ENCODE assay signal across 8 cellular contexts in the genomic region with DNA sequence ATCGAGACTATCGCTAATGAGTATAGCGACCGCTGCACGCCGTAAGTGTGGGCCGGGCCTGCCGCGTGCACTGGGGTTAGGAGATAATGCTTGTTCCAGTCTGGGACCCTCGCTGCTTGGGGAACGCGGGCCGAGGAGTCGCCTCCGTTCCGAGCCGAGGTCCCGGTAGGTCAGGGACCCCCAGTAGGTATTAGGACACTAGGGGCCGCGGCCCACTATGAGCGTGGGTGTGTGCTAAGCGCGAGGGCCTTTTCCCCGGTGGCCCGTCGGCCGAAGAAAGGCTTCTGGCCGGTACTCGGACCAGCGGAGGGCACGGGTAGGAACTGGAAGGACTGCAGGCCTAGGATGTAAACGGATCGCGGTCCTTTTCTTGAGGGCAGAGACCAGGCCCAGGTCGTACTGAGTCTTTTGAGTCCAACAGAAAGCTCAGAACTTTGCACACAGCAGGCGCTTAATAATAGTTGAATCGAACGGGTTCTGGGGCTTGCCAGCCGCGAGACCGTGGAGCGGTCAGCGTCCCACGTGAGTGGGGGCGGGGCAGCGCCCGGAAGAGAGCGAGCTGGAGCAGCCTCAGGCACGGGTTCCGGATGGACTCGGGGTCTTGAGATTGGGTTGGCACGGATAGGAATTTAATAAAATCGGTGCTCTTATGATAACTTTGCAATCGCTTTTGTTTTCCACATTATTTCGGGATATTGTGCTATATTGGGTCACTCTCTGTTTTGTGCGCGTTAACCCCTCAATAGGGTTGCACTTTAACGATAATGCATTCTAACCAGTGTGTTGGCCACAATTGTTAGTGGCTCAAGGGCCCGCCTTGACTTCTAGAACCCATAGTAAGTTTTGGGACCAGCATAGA. TPM values are rescaled to one million over a fixed set of nuclear protein-coding genes. Genes with fewer than 3 reads are reported as not detected.
DNase-seq lines count a peak whose midpoint lies in the region; ATAC-seq and TF ChIP-seq lines count a peak whose summit lies in the region.

No MANE protein-coding gene starts in this region.

- H3K4me3 ChIP-seq in PC-3 (ENCODE audit: low read length), result peak overlapping the region; percentile 97
- peak overlapping the region; percentile 93 for H3K4me3 ChIP-seq in fibroblast of the aortic adventitia (ENCODE audit: low read depth, low read length)
- H3K4me3 ChIP-seq in subcutaneous abdominal adipose tissue (ENCODE audit: low read depth in 1 of 5, low read length in 5 of 5), result peak overlapping the region; percentile 92 to 99 (median 95)

- ATAC-seq in GM18867 (IDR thresholded peaks at IDR 0.05; ENCODE audit: unreplicated experiment) (peak; percentile 29), HG03095 (IDR thresholded peaks at IDR 0.05; ENCODE audit: unreplicated experiment) (peak; percentile 32), PC-3 (peak; percentile 26; the same call in 1 of the 2 replicates)

- H3K36me3 Mint-ChIP-seq in nephron progenitor cell (ENCODE audit: low read depth), result peaks cover 30% of the 10 kb centered on the region

- H3K4me3 Mint-ChIP-seq in nephron progenitor cell, result peak overlapping the region; percentile 92

- H3K27me3 ChIP-seq in PC-3 (ENCODE audit: low read length) (no peaks in the 10 kb centered on the region), subcutaneous abdominal adipose tissue (ENCODE audit: control insufficient read depth in 5 of 5, insufficient read depth in 4 of 5, low read length in 5 of 5) (no peaks in the 10 kb centered on the region)

- no peaks in the 10 kb centered on the region for H3K9me2 ChIP-seq in PC-3 (replicated peaks; ENCODE audit: low read length)

- H3K4me1 ChIP-seq in PC-3 (ENCODE audit: insufficient read depth, low read length) (peaks cover 28% of the 10 kb centered on the region), subcutaneous abdominal adipose tissue (ENCODE audit: control insufficient read depth in 5 of 5, insufficient read depth in 5 of 5, low read length in 5 of 5) (peaks cover 1 to 38% (median 26%) of the 10 kb centered on the region in 5 donors)

- H3K27ac ChIP-seq in PC-3 (ENCODE audit: low read length) (peak overlapping the region; percentile 82), subcutaneous abdominal adipose tissue (ENCODE audit: low read depth, low read length) (peak overlapping the region; percentile 100)

- peaks cover 56% of the 10 kb centered on the region for H3K4me1 Mint-ChIP-seq in nephron progenitor cell

- peak overlapping the region; percentile 91 for H2AFZ ChIP-seq in PC-3 (ENCODE audit: low read length)

- H3K9ac ChIP-seq in PC-3 (ENCODE audit: low read length), result peak overlapping the region; percentile 99
- peak overlapping the region; percentile 99 to 100 (median 100) for H3K9ac ChIP-seq in subcutaneous abdominal adipose tissue (ENCODE audit: low read length in 5 of 5)

- peak; percentile 81 for DNase-seq in AG20443 (ENCODE audit: low spot score)
- DNase-seq in PC-3, result peak; percentile 42
- DNase-seq in activated T-helper 1 cell treated with anti-CD3 and anti-CD28 coated beads, Interleukin-2, amount 50 U/mL, for 16 hours (ENCODE audit: low read depth in 1 of 2, low spot score in 1 of 2), result peak; percentile 6 to 24
- DNase-seq in fibroblast of the aortic adventitia (ENCODE audit: low read depth), result peak; percentile 53
- peak; percentile 64 for DNase-seq in nephron progenitor cell

- H3K36me3 ChIP-seq in PC-3 (ENCODE audit: low read depth, low read length), result no peaks in the 10 kb centered on the region
- no peaks in the 10 kb centered on the region for H3K36me3 ChIP-seq in subcutaneous abdominal adipose tissue (ENCODE audit: control insufficient read depth in 5 of 5, insufficient read depth in 5 of 5, low read length in 5 of 5)

- H3K9me3 Mint-ChIP-seq in nephron progenitor cell, result peaks cover 4% of the 10 kb centered on the region

- peaks cover 29% of the 10 kb centered on the region for H4K20me1 ChIP-seq in PC-3 (ENCODE audit: low read length)

- no peaks in the 10 kb centered on the region for H3K9me3 ChIP-seq in PC-3 (ENCODE audit: low read length)
- no peaks in the 10 kb centered on the region for H3K9me3 ChIP-seq in subcutaneous abdominal adipose tissue (ENCODE audit: control insufficient read depth in 5 of 5, low read length in 5 of 5)

- H3K27me3 Mint-ChIP-seq in nephron progenitor cell (ENCODE audit: low read depth, poor library complexity), result peaks cover 5% of the 10 kb centered on the region

- TF ChIP-seq CTCF in PC-3 (conservative IDR thresholded peaks at IDR 0.05; ENCODE audit: low read depth, low read length) (no peak), fibroblast of the aortic adventitia (IDR thresholded peaks at IDR 0.05; ENCODE audit: insufficient read depth, low read length) (no peak), nephron progenitor cell (IDR thresholded peaks at IDR 0.05) (no peak)

- CTCF ChIA-PET in PC-3 (lab: Charles Lee), result no interaction called here

- H3K79me2 ChIP-seq in PC-3 (ENCODE audit: low read length), result peaks cover 67% of the 10 kb centered on the region

- H3F3A ChIP-seq in PC-3 (ENCODE audit: low read length, unreplicated experiment), result no peaks in the 10 kb centered on the region

- peak overlapping the region; percentile 100 for H3K27ac Mint-ChIP-seq in nephron progenitor cell

- POLR2A ChIA-PET in PC-3 (lab: Charles Lee; ENCODE audit: unreplicated experiment), result interaction anchor here (1.0 kb wide), 1 partner anchor 89 kb away, joined by 4 read pairs; a partner anchor contains a TSS

- intact Hi-C loops in PC-3 (cut with micrococcal nuclease), result loop anchor here (2.0 kb wide), 1 partner anchor 90 kb away; a partner anchor contains a TSS

- TSS peak; percentile 51 for BruUV-seq in PC-3 (replicated peaks; lab: Mats Ljungman, UMichigan)

- H3K4me2 ChIP-seq in PC-3 (ENCODE audit: low read length), result peak overlapping the region; percentile 91

RNA-seq across cellular contexts. Expression of a gene that starts 0.7 kb away (rescaled TPM):
- total RNA-seq in PC-3 (2014; rRNA removed) (70.6 and 82.9 TPM in 2 replicates), fibroblast of the aortic adventitia (ENCODE audit: low replicate concordance) (128 and 169 TPM in 2 replicates)

RNA-seq across cellular contexts. Expression of a gene that starts 26.2 kb away (rescaled TPM):
- total RNA-seq in PC-3 (2014; rRNA removed) (3.7 and 6.1 TPM in 2 replicates), fibroblast of the aortic adventitia (ENCODE audit: low replicate concordance) (7.8 and 14.4 TPM in 2 replicates)

Comparison
In these comparisons a context has a peak if more than half of its experiments do, and no peak if none do; other contexts are left out.
1. Peak in every context shown above with its lines: DNase-seq, ATAC-seq, H3K4me3 ChIP-seq and H3K27ac ChIP-seq.
2. DNase-seq: peak in every context shown above with its lines; median percentile 81 in AG20443; 64 in nephron progenitor cell; 53 in fibroblast of the aortic adventitia; 42 in PC-3; 15 in activated T-helper 1 cell treated with anti-CD3 and anti-CD28 coated beads, Interleukin-2, amount 50 U/mL, for 16 hours.